ENCODE assay signal across 20 cellular contexts in the genomic region with DNA sequence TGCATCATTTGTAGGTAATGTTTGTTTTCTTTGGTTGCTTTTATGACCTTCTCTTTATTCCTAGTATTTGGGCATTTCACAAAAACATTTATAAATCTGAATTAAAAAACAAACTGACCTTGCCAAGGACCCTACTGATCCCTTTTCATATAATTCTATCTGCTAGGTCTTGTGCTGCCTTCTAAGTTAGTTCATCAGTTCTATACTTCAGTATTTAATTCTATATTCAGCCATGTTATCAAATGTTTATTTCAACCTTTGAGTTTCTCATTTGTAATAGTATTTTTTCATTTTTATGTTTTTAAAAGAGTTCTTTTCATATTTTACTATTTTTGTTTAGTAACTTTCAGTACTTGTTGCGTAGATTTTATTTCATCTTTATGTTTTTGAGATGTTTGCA.
DNase-seq lines count a peak whose midpoint lies in the region; ATAC-seq and TF ChIP-seq lines count a peak whose summit lies in the region.
"Had no signal": no experiment of that assay in that cellular context is flagged by ENCODE, and none has a peak within 500 bp of the region (broad histone marks: within the 10 kb centered on the region; RNA-seq: fewer than 3 reads in every experiment).

No MANE protein-coding gene starts in this region.

- H3K27me3 ChIP-seq in H7 (ENCODE audit: control insufficient read depth, insufficient read depth, low read length), result no peaks in the 10 kb centered on the region
- no peaks in the 10 kb centered on the region for H3K27me3 ChIP-seq in neural progenitor cell
- H3K27me3 ChIP-seq in heart right ventricle, result no peaks in the 10 kb centered on the region
- H3K27me3 ChIP-seq: tibial artery had no signal

- H3F3A ChIP-seq in neural progenitor cell (ENCODE audit: low read depth), result no peaks in the 10 kb centered on the region

- H3K4me1 Mint-ChIP-seq in glutamatergic neuron (ENCODE audit: low read depth, unreplicated experiment), result peaks cover 5% of the 10 kb centered on the region
- no peaks in the 10 kb centered on the region for H3K4me1 Mint-ChIP-seq in neural progenitor cell
- H3K4me1 Mint-ChIP-seq: activated T-helper 17 cell treated with anti-CD3 and anti-CD28 coated beads, Interleukin-2, amount 50 U/mL, for 72 hours had no signal

- intact Hi-C loops in heart right ventricle (cut with DNase I), result no loop called here

- H3K4me1 ChIP-seq in neural progenitor cell, result peaks cover 5% of the 10 kb centered on the region
- no peaks in the 10 kb centered on the region for H3K4me1 ChIP-seq in heart right ventricle
- H3K4me1 ChIP-seq: prostate gland, tibial artery had no signal

- H3K4me2 ChIP-seq in neural progenitor cell, result peak overlapping the region; percentile 77

- TF ChIP-seq CTCF in VCaP (conservative IDR thresholded peaks at IDR 0.05), result no peak
- no peak for TF ChIP-seq CTCF in glutamatergic neuron (IDR thresholded peaks at IDR 0.05; ENCODE audit: partially characterized antibody, unreplicated experiment)
- TF ChIP-seq CTCF in neural progenitor cell (IDR thresholded peaks at IDR 0.05), result no peak
- TF ChIP-seq CTCF in heart right ventricle (IDR thresholded peaks at IDR 0.05), result no peak

- H3K36me3 Mint-ChIP-seq in glutamatergic neuron (ENCODE audit: unreplicated experiment) (no peaks in the 10 kb centered on the region), neural progenitor cell (peaks cover 3% of the 10 kb centered on the region)
- H3K36me3 Mint-ChIP-seq: activated CD8-positive, alpha-beta memory T cell treated with anti-CD3 and anti-CD28 coated beads, Interleukin-2, amount 10 ng/mL, durations not matched to agents 7 days and 5 days; activated naive CD8-positive, alpha-beta T cell treated with anti-CD3 and anti-CD28 coated beads for 36 hours; CD4-positive, alpha-beta memory T cell had no signal

- peak overlapping the region; percentile 34 for H3K4me3 Mint-ChIP-seq in glutamatergic neuron (ENCODE audit: unreplicated experiment)
- no peak overlapping the region for H3K4me3 Mint-ChIP-seq in neural progenitor cell
- H3K4me3 Mint-ChIP-seq: activated CD4-positive, alpha-beta T cell treated with anti-CD3 and anti-CD28 coated beads for 36 hours; activated CD8-positive, alpha-beta memory T cell treated with anti-CD3 and anti-CD28 coated beads, Interleukin-2, amount 10 ng/mL, durations not matched to agents 7 days and 5 days; activated naive CD8-positive, alpha-beta T cell treated with anti-CD3 and anti-CD28 coated beads for 36 hours; activated T-helper 17 cell treated with anti-CD3 and anti-CD28 coated beads, Interleukin-2, amount 50 U/mL, for 72 hours; CD4-positive, alpha-beta memory T cell had no signal

- peaks cover 4% of the 10 kb centered on the region; the same call in 1 of the 2 replicates for H3K36me3 ChIP-seq in H7 (replicated peaks; ENCODE audit: control insufficient read depth, insufficient read depth, low read length)
- peaks cover 4% of the 10 kb centered on the region for H3K36me3 ChIP-seq in neural progenitor cell
- no peaks in the 10 kb centered on the region for H3K36me3 ChIP-seq in heart right ventricle
- H3K36me3 ChIP-seq: prostate gland, tibial artery had no signal

- DNase-seq in H7 (no peak), glutamatergic neuron (no peak), neural progenitor cell (ENCODE audit: low spot score) (no peak), heart right ventricle (no peak), DMS153 (lab: John Stamatoyannopoulos, UW) (no peak), D341Med (ENCODE audit: low spot score) (no peak)
- DNase-seq: activated CD4-positive, alpha-beta T cell treated with anti-CD3 and anti-CD28 coated beads for 36 hours; activated CD8-positive, alpha-beta memory T cell treated with anti-CD3 and anti-CD28 coated beads, Interleukin-2, amount 10 ng/mL, durations not matched to agents 7 days and 5 days; activated naive CD8-positive, alpha-beta T cell treated with anti-CD3 and anti-CD28 coated beads for 36 hours; CD4-positive, alpha-beta memory T cell; Kasumi-1; NCI-H2081 treated with DMSO at 0.1 percent for 48 hours; RPMI8226; stimulated activated CD4-positive, alpha-beta T cell treated with anti-CD3 and anti-CD28 coated beads, Interleukin-2, amount 100 ng/mL, for 48 hours; stimulated activated naive CD4-positive, alpha-beta T cell treated with Interleukin-2 at 50 U/mL for 16 hours; tibial artery had no signal

- no peaks in the 10 kb centered on the region for H4K20me1 ChIP-seq in neural progenitor cell (ENCODE audit: low read depth)

- H2AFZ ChIP-seq in neural progenitor cell (replicated peaks), result peak overlapping the region; percentile 81

- 89 to 94% methylated on average over 1 of the region's 1 CpG for WGBS in heart right ventricle, 2 donors

- H3K9me3 Mint-ChIP-seq in glutamatergic neuron (ENCODE audit: unreplicated experiment) (peaks cover 1% of the 10 kb centered on the region), neural progenitor cell (peaks cover 7% of the 10 kb centered on the region)
- H3K9me3 Mint-ChIP-seq: activated T-helper 17 cell treated with anti-CD3 and anti-CD28 coated beads, Interleukin-2, amount 50 U/mL, for 72 hours had no signal

- no peak for ATAC-seq in heart right ventricle
- no peak for ATAC-seq in HG03025 (IDR thresholded peaks at IDR 0.05; ENCODE audit: low FRiP score, unreplicated experiment)
- ATAC-seq: activated CD4-positive, alpha-beta T cell treated with anti-CD3 and anti-CD28 coated beads for 36 hours; activated CD8-positive, alpha-beta memory T cell treated with anti-CD3 and anti-CD28 coated beads, Interleukin-2, amount 10 ng/mL, durations not matched to agents 7 days and 5 days; activated T-helper 17 cell treated with anti-CD3 and anti-CD28 coated beads, Interleukin-2, amount 50 U/mL, for 72 hours had no signal

- no peaks in the 10 kb centered on the region for H3K9me3 ChIP-seq in neural progenitor cell (ENCODE audit: low read depth)
- H3K9me3 ChIP-seq in heart right ventricle, result peaks cover 0 to 13% (median under 1%) of the 10 kb centered on the region in 11 donors
- H3K9me3 ChIP-seq: prostate gland had no signal

- peaks cover 2% of the 10 kb centered on the region for H3K27me3 Mint-ChIP-seq in glutamatergic neuron (ENCODE audit: unreplicated experiment)
- H3K27me3 Mint-ChIP-seq in neural progenitor cell (ENCODE audit: insufficient read depth, low read depth), result no peaks in the 10 kb centered on the region
- H3K27me3 Mint-ChIP-seq: activated CD8-positive, alpha-beta memory T cell treated with anti-CD3 and anti-CD28 coated beads, Interleukin-2, amount 10 ng/mL, durations not matched to agents 7 days and 5 days; activated T-helper 17 cell treated with anti-CD3 and anti-CD28 coated beads, Interleukin-2, amount 50 U/mL, for 72 hours had no signal

- peaks cover 41% of the 10 kb centered on the region for H3K79me2 ChIP-seq in neural progenitor cell (ENCODE audit: low read depth)

- peak overlapping the region; percentile 34; the same call in 1 of the 2 replicates for H3K4me3 ChIP-seq in H7 (ENCODE audit: insufficient read depth, low read depth, low read length)
- H3K4me3 ChIP-seq in neural progenitor cell, result peak overlapping the region; percentile 59
- no peak overlapping the region for H3K4me3 ChIP-seq in heart right ventricle
- H3K4me3 ChIP-seq: prostate gland, tibial artery had no signal

- peak overlapping the region; percentile 70 for H3K27ac ChIP-seq in VCaP
- H3K27ac ChIP-seq in neural progenitor cell, result peak overlapping the region; percentile 24
- H3K27ac ChIP-seq in heart right ventricle, result no peak overlapping the region
- H3K27ac ChIP-seq: prostate gland, tibial artery had no signal

- no peak overlapping the region for H3K27ac Mint-ChIP-seq in glutamatergic neuron (ENCODE audit: unreplicated experiment)
- H3K27ac Mint-ChIP-seq in neural progenitor cell, result no peak overlapping the region
- H3K27ac Mint-ChIP-seq: activated CD4-positive, alpha-beta T cell treated with anti-CD3 and anti-CD28 coated beads for 36 hours; activated CD8-positive, alpha-beta memory T cell treated with anti-CD3 and anti-CD28 coated beads, Interleukin-2, amount 10 ng/mL, durations not matched to agents 7 days and 5 days; activated naive CD8-positive, alpha-beta T cell treated with anti-CD3 and anti-CD28 coated beads for 36 hours; activated T-helper 17 cell treated with anti-CD3 and anti-CD28 coated beads, Interleukin-2, amount 50 U/mL, for 72 hours; CD4-positive, alpha-beta memory T cell had no signal

- peak overlapping the region; percentile 45 for H3K9ac ChIP-seq in neural progenitor cell

Comparison
In these comparisons a context has a peak if more than half of its experiments do, and no peak if none do; other contexts are left out.
1. H3K4me3 ChIP-seq: peak in H7 (single experiment) and neural progenitor cell (single experiment); none in heart right ventricle (0 of 10).
2. H3K27ac ChIP-seq: peak in VCaP (single experiment) and neural progenitor cell (single experiment); none in heart right ventricle (0 of 10).